In genomic region chr20:32189123-32189410, GRCh38 we compare ENCODE assay signal across 9 cellular contexts. TPM values are rescaled to one million over a fixed set of nuclear protein-coding genes. Genes with fewer than 3 reads are reported as not detected.
DNase-seq lines count a peak whose midpoint lies in the region; ATAC-seq and TF ChIP-seq lines count a peak whose summit lies in the region.
"Had no signal": no experiment of that assay in that cellular context is flagged by ENCODE, and none has a peak within 500 bp of the region (broad histone marks: within the 10 kb centered on the region; RNA-seq: fewer than 3 reads in every experiment).

No MANE protein-coding gene starts in this region.

- TF ChIP-seq CTCF in heart left ventricle (IDR thresholded peaks at IDR 0.05) = no peak

- no peak for ATAC-seq in heart left ventricle
- no peak for ATAC-seq in naive B cell (ENCODE audit: low read depth in 2 of 2)
- ATAC-seq in GM19467 (IDR thresholded peaks at IDR 0.05; ENCODE audit: unreplicated experiment) = no peak
- ATAC-seq in HG03442 (IDR thresholded peaks at IDR 0.05; ENCODE audit: unreplicated experiment) = no peak
- ATAC-seq in GM21390 (IDR thresholded peaks at IDR 0.05; ENCODE audit: unreplicated experiment) = no peak
- ATAC-seq: HCT116 had no signal

- H3K9me3 Mint-ChIP-seq in naive B cell = peaks cover 0 to 2% (median 0%) of the 10 kb centered on the region in 7 donors

- TF ChIP-seq POLR2A in heart left ventricle (IDR thresholded peaks at IDR 0.05) = no peak

- H3K27me3 ChIP-seq in heart left ventricle = no peaks in the 10 kb centered on the region

- DNase-seq in heart left ventricle = no peak
- DNase-seq in cardiac septum (ENCODE audit: low spot score) = no peak
- no peak for DNase-seq in caudate nucleus (lab: John Stamatoyannopoulos, UW)
- no peak for DNase-seq in naive B cell

- no peaks in the 10 kb centered on the region for H3K9me3 ChIP-seq in heart left ventricle

- H3K27ac ChIP-seq in heart left ventricle (peak overlapping the region in 2 of 12 donors; percentile 79 to 85), caudate nucleus (ENCODE audit: low read depth, low read length) (peak overlapping the region; percentile 90), urinary bladder (ENCODE audit: low read depth) (no peak overlapping the region)

- peak overlapping the region in 8 of 12 donors; percentile 63 to 86 (median 72) for H3K4me3 ChIP-seq in heart left ventricle
- peak overlapping the region; percentile 84 for H3K4me3 ChIP-seq in urinary bladder (ENCODE audit: low read depth, low read length)

- H3K27me3 Mint-ChIP-seq in naive B cell = peaks cover 0 to 13% (median 12%) of the 10 kb centered on the region in 3 donors

- H3K36me3 ChIP-seq in heart left ventricle (peaks cover 0 to 3% (median 0%) of the 10 kb centered on the region in 9 donors), urinary bladder (ENCODE audit: insufficient read depth) (no peaks in the 10 kb centered on the region)

- peak overlapping the region in 1 of 6 donors; percentile 45 for H3K27ac Mint-ChIP-seq in naive B cell

- peaks cover 21 to 25% (median 22%) of the 10 kb centered on the region in 3 donors for H3K4me1 Mint-ChIP-seq in naive B cell

- H3K4me1 ChIP-seq in heart left ventricle (peaks cover 0 to 52% (median 30%) of the 10 kb centered on the region in 12 donors), urinary bladder (ENCODE audit: insufficient read depth) (peaks cover 3% of the 10 kb centered on the region)

- intact Hi-C loops in heart left ventricle (cut with DNase I) (no loop called here), cardiac septum (cut with DNase I) (no loop called here)

- H3K4me3 Mint-ChIP-seq in naive B cell = peak overlapping the region in 7 of 8 donors; percentile 73 to 90 (median 83)

- H3K36me3 Mint-ChIP-seq in naive B cell = no peaks in the 10 kb centered on the region

- WGBS in heart left ventricle, 4 donors = 87 to 94% (median 93%) methylated on average over 7 to 9 of the region's 9 CpGs
- 89% methylated on average over 9 of the region's 9 CpGs for WGBS in urinary bladder

RNA-seq across cellular contexts. Expression of gene PLAGL2, which starts 18.5 kb away (rescaled TPM):
- total RNA-seq in heart left ventricle (1 to 10 TPM; 4.4 to 9.9 (median 7.8) TPM), cardiac septum (8.5 TPM), urinary bladder (3.0 TPM)
- polyA plus RNA-seq in heart left ventricle (1 to 10 TPM; 4.0 to 4.2 TPM), naive B cell (ENCODE audit: low read depth in 6 of 6) (1 to 10 TPM; 3.1 to 6.8 (median 3.9) TPM), urinary bladder (5.1 TPM)

RNA-seq across cellular contexts. Expression of gene POFUT1, which starts 18.6 kb away (rescaled TPM):
- total RNA-seq in heart left ventricle (10 to 100 TPM; 26.0 to 48.5 (median 27.5) TPM), cardiac septum (22.6 TPM), urinary bladder (34.7 TPM)
- polyA plus RNA-seq in heart left ventricle (10 to 100 TPM; 12.0 to 25.7 TPM), naive B cell (ENCODE audit: low read depth in 6 of 6) (10 to 100 TPM in 5 of 6 donors, 1 to 10 TPM in 1; 7.2 to 16.9 (median 14.7) TPM), urinary bladder (28.4 TPM)
